20 cellular contexts compared by ENCODE assay signal in the genomic region with DNA sequence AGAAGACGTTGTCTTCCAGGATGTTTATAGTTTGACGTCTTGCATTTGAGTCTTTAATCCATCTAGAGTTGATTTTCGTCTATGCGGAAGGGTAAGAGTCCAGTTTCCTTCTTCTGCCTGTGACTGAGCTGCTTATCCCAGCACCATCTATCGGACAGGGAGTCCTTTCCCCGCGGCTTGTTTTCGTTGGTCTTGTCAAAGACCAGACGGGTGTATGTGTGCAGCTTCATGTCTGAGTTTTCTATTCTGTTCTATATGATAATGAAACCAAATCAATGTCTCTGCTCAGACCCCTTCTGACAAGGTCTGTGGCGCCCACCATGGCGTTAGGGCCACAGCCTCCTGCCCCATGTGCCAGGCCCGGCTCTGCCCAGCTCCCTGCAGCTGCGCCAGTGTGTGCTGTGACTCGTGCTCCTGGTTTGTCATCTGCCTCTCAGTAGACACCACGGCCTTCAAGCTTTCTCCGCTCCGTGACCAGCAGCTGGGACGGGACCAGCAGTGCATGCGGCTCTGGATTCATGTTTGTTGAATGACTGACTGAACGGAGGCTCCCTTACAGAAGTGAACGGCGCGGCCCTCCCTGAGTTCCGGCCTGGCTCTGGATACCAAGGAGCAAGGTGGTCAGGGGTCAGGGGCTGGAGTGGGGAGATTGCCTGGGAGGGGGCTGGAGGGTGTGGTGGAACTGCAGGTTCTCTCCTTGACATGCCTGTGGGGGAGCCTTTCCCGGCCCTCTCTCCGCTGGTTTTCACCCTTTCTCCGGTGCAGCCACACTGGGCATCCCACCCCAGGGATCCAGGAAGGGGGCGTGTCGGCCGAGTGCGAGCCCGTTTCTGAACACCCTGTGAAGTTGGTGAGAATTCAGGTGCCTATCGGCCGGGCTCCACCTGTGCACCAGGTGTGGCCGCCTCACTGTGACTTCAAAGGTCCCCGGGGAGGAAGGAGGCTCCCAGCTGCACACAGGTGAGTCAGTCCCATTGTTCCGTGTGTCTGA. TPM values are rescaled to one million over a fixed set of nuclear protein-coding genes. Genes with fewer than 3 reads are reported as not detected.
DNase-seq lines count a peak whose midpoint lies in the region; ATAC-seq and TF ChIP-seq lines count a peak whose summit lies in the region.
"Had no signal": no experiment of that assay in that cellular context is flagged by ENCODE, and none has a peak within 500 bp of the region (broad histone marks: within the 10 kb centered on the region; RNA-seq: fewer than 3 reads in every experiment).

No MANE protein-coding gene starts in this region.

- TF ChIP-seq RAD21 in Ishikawa (IDR thresholded peaks at IDR 0.05; ENCODE audit: low read depth), result no peak

- H3K27ac ChIP-seq in Peyer's patch (no peak overlapping the region), substantia nigra (ENCODE audit: low read depth, low read length, poor library complexity, severe bottlenecking) (no peak overlapping the region)
- H3K27ac ChIP-seq: adrenal gland, tibial artery had no signal

- TF ChIP-seq EP300 in Ishikawa (IDR thresholded peaks at IDR 0.05; ENCODE audit: borderline replicate concordance), result peak; percentile 70

- H3K27me3 Mint-ChIP-seq in Calu3 (ENCODE audit: unreplicated experiment), result peaks cover 79% of the 10 kb centered on the region
- peaks cover 3% of the 10 kb centered on the region for H3K27me3 Mint-ChIP-seq in glutamatergic neuron (ENCODE audit: unreplicated experiment)

- peak overlapping the region; percentile 20 for H3K27ac Mint-ChIP-seq in Calu3 (ENCODE audit: unreplicated experiment)
- H3K27ac Mint-ChIP-seq in glutamatergic neuron (ENCODE audit: unreplicated experiment), result no peak overlapping the region
- H3K27ac Mint-ChIP-seq: activated CD8-positive, alpha-beta T cell treated with anti-CD3 and anti-CD28 coated beads, Interleukin-2, amount 10 ng/mL, durations not matched to agents 7 days and 5 days; T-helper 1 cell treated with Interleukin-12 subunit alpha and Interleukin-12 subunit beta and Interleukin-4 antibody, amounts not matched to agents 30 μg/mL and 1 μg/mL, for 36 hours; WTC11 had no signal

- peaks cover 0 to 8% (median 0%) of the 10 kb centered on the region in 4 donors for H3K4me1 ChIP-seq in Peyer's patch
- H3K4me1 ChIP-seq: adrenal gland, tibial artery had no signal

- H3K4me1 Mint-ChIP-seq in Calu3 (ENCODE audit: low read depth, unreplicated experiment) (peaks cover 18% of the 10 kb centered on the region), glutamatergic neuron (ENCODE audit: low read depth, unreplicated experiment) (no peaks in the 10 kb centered on the region)
- H3K4me1 Mint-ChIP-seq: WTC11 had no signal

- no TSS peak for BruUV-seq in Calu3 (replicated peaks; lab: Mats Ljungman, UMichigan)

- no peaks in the 10 kb centered on the region for H3K36me3 ChIP-seq in Peyer's patch
- H3K36me3 ChIP-seq: adrenal gland, tibial artery had no signal

- H3K4me3 Mint-ChIP-seq in Calu3 (ENCODE audit: low read depth, unreplicated experiment), result peak overlapping the region; percentile 48
- H3K4me3 Mint-ChIP-seq in glutamatergic neuron (ENCODE audit: unreplicated experiment), result no peak overlapping the region
- H3K4me3 Mint-ChIP-seq: activated CD8-positive, alpha-beta T cell treated with anti-CD3 and anti-CD28 coated beads, Interleukin-2, amount 10 ng/mL, durations not matched to agents 7 days and 5 days; T-helper 1 cell treated with Interleukin-12 subunit alpha and Interleukin-12 subunit beta and Interleukin-4 antibody, amounts not matched to agents 30 μg/mL and 1 μg/mL, for 36 hours; WTC11 had no signal

- ATAC-seq in HG02938 (IDR thresholded peaks at IDR 0.05; ENCODE audit: unreplicated experiment), result no peak
- ATAC-seq: activated CD8-positive, alpha-beta T cell treated with anti-CD3 and anti-CD28 coated beads, Interleukin-2, amount 10 ng/mL, durations not matched to agents 7 days and 5 days; WTC11 had no signal

- no peaks in the 10 kb centered on the region for H3K9me3 ChIP-seq in Peyer's patch
- H3K9me3 ChIP-seq: adrenal gland, tibial artery had no signal

- H3K9me3 Mint-ChIP-seq in Calu3 (ENCODE audit: low read depth, unreplicated experiment) (peaks cover 3% of the 10 kb centered on the region), glutamatergic neuron (ENCODE audit: unreplicated experiment) (peaks cover 2% of the 10 kb centered on the region)
- H3K9me3 Mint-ChIP-seq: T-helper 1 cell treated with Interleukin-12 subunit alpha and Interleukin-12 subunit beta and Interleukin-4 antibody, amounts not matched to agents 30 μg/mL and 1 μg/mL, for 36 hours; WTC11 had no signal

- H3K36me3 Mint-ChIP-seq in Calu3 (ENCODE audit: insufficient read depth, unreplicated experiment) (no peaks in the 10 kb centered on the region), glutamatergic neuron (ENCODE audit: unreplicated experiment) (no peaks in the 10 kb centered on the region)
- H3K36me3 Mint-ChIP-seq: WTC11 had no signal

- CTCF ChIA-PET in Calu3 (lab: Charles Lee), result interaction anchor here (0.9 to 1.4 kb wide), 2 partner anchors 11 to 45 kb away, joined by 3 to 5 read pairs; a partner anchor contains a TSS

- no peak overlapping the region for H3K4me3 ChIP-seq in Peyer's patch
- H3K4me3 ChIP-seq: adrenal gland, tibial artery had no signal

- TF ChIP-seq CTCF in Calu3 (IDR thresholded peaks at IDR 0.05; ENCODE audit: unreplicated experiment), result no peak
- no peak for TF ChIP-seq CTCF in Peyer's patch (IDR thresholded peaks at IDR 0.05)
- TF ChIP-seq CTCF in glutamatergic neuron (IDR thresholded peaks at IDR 0.05; ENCODE audit: partially characterized antibody, unreplicated experiment), result no peak

- peaks cover 0 to 3% of the 10 kb centered on the region in 2 donors for H3K27me3 ChIP-seq in Peyer's patch

- intact Hi-C loops in Calu3 (cut with micrococcal nuclease; ENCODE audit: unreplicated experiment), result no loop called here

- DNase-seq in Calu3, result peak; percentile 74
- DNase-seq in Peyer's patch, result peak; percentile 8 to 59 (median 55)
- peak; percentile 87 for DNase-seq in mesenteric fat pad (ENCODE audit: low spot score)
- no peak for DNase-seq in glutamatergic neuron
- DNase-seq in substantia nigra (lab: John Stamatoyannopoulos, UW), result no peak
- no peak for DNase-seq in C1 segment of cervical spinal cord (lab: John Stamatoyannopoulos, UW)
- DNase-seq: activated CD8-positive, alpha-beta T cell treated with anti-CD3 and anti-CD28 coated beads, Interleukin-2, amount 10 ng/mL, durations not matched to agents 7 days and 5 days; AML-193; caudate nucleus; GF-D8; hippocampal formation; MM.1S; occipital lobe; SHP77 treated with DMSO at 0.1 percent for 48 hours had no signal

- no peak for TF ChIP-seq POLR2A in Peyer's patch (IDR thresholded peaks at IDR 0.05)

TF ChIP-seq in Ishikawa, 13 proteins besides CTCF, POLR2A, EP300 and RAD21:
- TF ChIP-seq TCF12 (IDR thresholded peaks at IDR 0.05; ENCODE audit: low read depth) (peak; percentile 93), YY1 (IDR thresholded peaks at IDR 0.05; ENCODE audit: low read depth) (no peak)

RNA-seq across cellular contexts. Expression of a gene that starts 11.3 kb away (rescaled TPM):
- 53.7 and 56.5 TPM in 2 replicates for total RNA-seq in Calu3 (2022)
- 10 to 100 TPM in 1 of 4 donors, 1 to 10 TPM in 3; 2.2 to 33.8 (median 4.5) TPM for total RNA-seq in Peyer's patch
- 2.0 TPM for total RNA-seq in mesenteric fat pad
- total RNA-seq in glutamatergic neuron (ENCODE audit: unreplicated experiment), result 43.9 TPM

Comparison
In these comparisons a context has a peak if more than half of its experiments do, and no peak if none do; other contexts are left out.
1. DNase-seq: peak in Calu3 (single experiment), Peyer's patch (3 of 3) and mesenteric fat pad (single experiment); none in glutamatergic neuron (single experiment), substantia nigra (0 of 49) and C1 segment of cervical spinal cord (0 of 14).